1 cellular context compared by ENCODE assay signal in the genomic region with DNA sequence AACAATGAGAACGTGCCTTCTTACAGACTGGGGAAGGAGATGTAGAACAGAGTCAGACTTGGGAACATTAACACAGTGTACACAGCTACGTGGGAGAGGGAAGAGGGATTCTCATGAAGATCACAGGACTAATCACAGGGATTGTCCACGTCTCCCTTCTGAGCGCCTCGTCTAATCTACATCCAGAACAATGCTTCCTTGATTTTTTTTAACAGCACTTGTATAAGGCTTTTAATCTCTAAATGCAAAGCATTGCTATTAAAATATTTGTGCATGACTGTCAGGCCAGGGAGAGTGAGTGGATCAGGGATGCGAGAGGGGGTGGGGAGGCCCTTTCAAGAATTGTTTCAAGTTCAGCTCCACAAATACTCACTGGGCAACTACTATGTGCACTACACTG.
TF ChIP-seq lines count a peak whose summit lies in the region.

No MANE protein-coding gene starts in this region.

TF ChIP-seq in WTC11, 78 proteins besides CTCF, POLR2A, EP300 and RAD21 (continued from another document):
- TF ChIP-seq, protein P1, sequence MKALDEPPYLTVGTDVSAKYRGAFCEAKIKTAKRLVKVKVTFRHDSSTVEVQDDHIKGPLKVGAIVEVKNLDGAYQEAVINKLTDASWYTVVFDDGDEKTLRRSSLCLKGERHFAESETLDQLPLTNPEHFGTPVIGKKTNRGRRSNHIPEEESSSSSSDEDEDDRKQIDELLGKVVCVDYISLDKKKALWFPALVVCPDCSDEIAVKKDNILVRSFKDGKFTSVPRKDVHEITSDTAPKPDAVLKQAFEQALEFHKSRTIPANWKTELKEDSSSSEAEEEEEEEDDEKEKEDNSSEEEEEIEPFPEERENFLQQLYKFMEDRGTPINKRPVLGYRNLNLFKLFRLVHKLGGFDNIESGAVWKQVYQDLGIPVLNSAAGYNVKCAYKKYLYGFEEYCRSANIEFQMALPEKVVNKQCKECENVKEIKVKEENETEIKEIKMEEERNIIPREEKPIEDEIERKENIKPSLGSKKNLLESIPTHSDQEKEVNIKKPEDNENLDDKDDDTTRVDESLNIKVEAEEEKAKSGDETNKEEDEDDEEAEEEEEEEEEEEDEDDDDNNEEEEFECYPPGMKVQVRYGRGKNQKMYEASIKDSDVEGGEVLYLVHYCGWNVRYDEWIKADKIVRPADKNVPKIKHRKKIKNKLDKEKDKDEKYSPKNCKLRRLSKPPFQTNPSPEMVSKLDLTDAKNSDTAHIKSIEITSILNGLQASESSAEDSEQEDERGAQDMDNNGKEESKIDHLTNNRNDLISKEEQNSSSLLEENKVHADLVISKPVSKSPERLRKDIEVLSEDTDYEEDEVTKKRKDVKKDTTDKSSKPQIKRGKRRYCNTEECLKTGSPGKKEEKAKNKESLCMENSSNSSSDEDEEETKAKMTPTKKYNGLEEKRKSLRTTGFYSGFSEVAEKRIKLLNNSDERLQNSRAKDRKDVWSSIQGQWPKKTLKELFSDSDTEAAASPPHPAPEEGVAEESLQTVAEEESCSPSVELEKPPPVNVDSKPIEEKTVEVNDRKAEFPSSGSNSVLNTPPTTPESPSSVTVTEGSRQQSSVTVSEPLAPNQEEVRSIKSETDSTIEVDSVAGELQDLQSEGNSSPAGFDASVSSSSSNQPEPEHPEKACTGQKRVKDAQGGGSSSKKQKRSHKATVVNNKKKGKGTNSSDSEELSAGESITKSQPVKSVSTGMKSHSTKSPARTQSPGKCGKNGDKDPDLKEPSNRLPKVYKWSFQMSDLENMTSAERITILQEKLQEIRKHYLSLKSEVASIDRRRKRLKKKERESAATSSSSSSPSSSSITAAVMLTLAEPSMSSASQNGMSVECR (CRISPR knock-in tag; IDR thresholded peaks at IDR 0.05; ENCODE audit: borderline replicate concordance), result no peak
- TF ChIP-seq GABPB1 (CRISPR knock-in tag; IDR thresholded peaks at IDR 0.05), result no peak
- no peak for TF ChIP-seq GTF2I (CRISPR knock-in tag; conservative IDR thresholded peaks at IDR 0.05)
- TF ChIP-seq, protein P2, sequence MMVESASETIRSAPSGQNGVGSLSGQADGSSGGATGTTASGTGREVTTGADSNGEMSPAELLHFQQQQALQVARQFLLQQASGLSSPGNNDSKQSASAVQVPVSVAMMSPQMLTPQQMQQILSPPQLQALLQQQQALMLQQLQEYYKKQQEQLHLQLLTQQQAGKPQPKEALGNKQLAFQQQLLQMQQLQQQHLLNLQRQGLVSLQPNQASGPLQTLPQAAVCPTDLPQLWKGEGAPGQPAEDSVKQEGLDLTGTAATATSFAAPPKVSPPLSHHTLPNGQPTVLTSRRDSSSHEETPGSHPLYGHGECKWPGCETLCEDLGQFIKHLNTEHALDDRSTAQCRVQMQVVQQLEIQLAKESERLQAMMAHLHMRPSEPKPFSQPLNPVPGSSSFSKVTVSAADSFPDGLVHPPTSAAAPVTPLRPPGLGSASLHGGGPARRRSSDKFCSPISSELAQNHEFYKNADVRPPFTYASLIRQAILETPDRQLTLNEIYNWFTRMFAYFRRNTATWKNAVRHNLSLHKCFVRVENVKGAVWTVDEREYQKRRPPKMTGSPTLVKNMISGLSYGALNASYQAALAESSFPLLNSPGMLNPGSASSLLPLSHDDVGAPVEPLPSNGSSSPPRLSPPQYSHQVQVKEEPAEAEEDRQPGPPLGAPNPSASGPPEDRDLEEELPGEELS (CRISPR knock-in tag; IDR thresholded peaks at IDR 0.05), result no peak
